Comparison of ENCODE assay signal across 7 cellular contexts in the genomic region with DNA sequence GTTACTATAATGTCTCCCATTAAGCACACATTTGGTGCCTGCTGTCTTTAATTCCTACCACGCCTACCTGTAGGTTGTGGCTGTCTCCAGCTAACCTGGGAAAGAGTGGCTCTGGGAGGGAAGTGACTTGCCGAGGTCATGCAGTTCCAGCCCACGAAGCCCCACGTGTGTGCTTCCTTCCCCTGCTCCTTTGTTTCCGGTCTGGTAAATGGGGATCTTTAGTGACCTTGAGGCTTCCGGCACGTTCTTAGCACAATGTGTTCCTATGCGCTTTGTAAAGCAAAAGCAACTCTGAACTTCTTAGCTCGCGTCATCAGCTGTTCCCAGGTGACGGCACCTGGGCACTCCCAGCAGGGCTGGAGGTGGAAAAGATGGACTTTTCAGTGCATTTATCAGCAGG.
DNase-seq lines count a peak whose midpoint lies in the region; ATAC-seq, FAIRE-seq and TF ChIP-seq lines count a peak whose summit lies in the region.
"Not testable (repeated sequence)": the region's sequence is repeated elsewhere in the genome, so short reads cannot be mapped to it uniquely, and the experiment has no call there.

No MANE protein-coding gene starts in this region.

- H3K9me3 ChIP-seq in gastroesophageal sphincter, heart right ventricle, right lobe of liver, gastrocnemius medialis: not testable (repeated sequence)

- intact Hi-C loops in dendritic cell treated with granulocyte-macrophage colony-stimulating factor and Interleukin-4, amounts not matched to agents 40 ng/mL and 50 ng/mL, for 4 days (cut with micrococcal nuclease); heart right ventricle (cut with DNase I); right lobe of liver (cut with DNase I); gastrocnemius medialis (cut with DNase I; ENCODE audit: low total_unique reads): not testable (repeated sequence)

- not testable (repeated sequence) for H3K9me3 Mint-ChIP-seq in dendritic cell treated with granulocyte-macrophage colony-stimulating factor and Interleukin-4, amounts not matched to agents 40 ng/mL and 50 ng/mL, for 4 days

- not testable (repeated sequence) for TF ChIP-seq EP300 in gastroesophageal sphincter (IDR thresholded peaks at IDR 0.05)

- H3K27ac Mint-ChIP-seq in dendritic cell treated with granulocyte-macrophage colony-stimulating factor and Interleukin-4, amounts not matched to agents 40 ng/mL and 50 ng/mL, for 4 days, result peak overlapping the region; percentile 56

- H3K27ac ChIP-seq in gastroesophageal sphincter, result peak overlapping the region in 3 of 4 donors; percentile 27 to 57 (median 51)
- H3K27ac ChIP-seq in heart right ventricle, result peak overlapping the region in 9 of 10 donors; percentile 9 to 72 (median 39)
- H3K27ac ChIP-seq in right lobe of liver, result not testable (repeated sequence)
- H3K27ac ChIP-seq in gastrocnemius medialis, result peak overlapping the region; percentile 47 to 70 (median 66)

- in situ Hi-C loops in gastrocnemius medialis (cut with MboI; ENCODE audit: low sequenced_read_pairs in 4 of 4), result not testable (repeated sequence)

- H3K36me3 Mint-ChIP-seq in dendritic cell treated with granulocyte-macrophage colony-stimulating factor and Interleukin-4, amounts not matched to agents 40 ng/mL and 50 ng/mL, for 4 days (ENCODE audit: low read depth), result not testable (repeated sequence)

- FAIRE-seq in HTR-8/SVneo (lab: Jason Lieb, UNC), result peak; percentile 31

- H3K4me1 Mint-ChIP-seq in dendritic cell treated with granulocyte-macrophage colony-stimulating factor and Interleukin-4, amounts not matched to agents 40 ng/mL and 50 ng/mL, for 4 days (ENCODE audit: low read depth), result peaks cover 33% of the 10 kb centered on the region

- H3K27me3 ChIP-seq in gastroesophageal sphincter, result peaks cover 12% of the 10 kb centered on the region
- not testable (repeated sequence) for H3K27me3 ChIP-seq in heart right ventricle, right lobe of liver, gastrocnemius medialis

- not testable (repeated sequence) for TF ChIP-seq CTCF in gastroesophageal sphincter (IDR thresholded peaks at IDR 0.05); heart right ventricle (IDR thresholded peaks at IDR 0.05); right lobe of liver (IDR thresholded peaks at IDR 0.05); gastrocnemius medialis (IDR thresholded peaks at IDR 0.05 in 4 of 5, conservative IDR thresholded peaks at IDR 0.05 in 1 of 5)

- peak overlapping the region; percentile 9 for H3K4me3 Mint-ChIP-seq in dendritic cell treated with granulocyte-macrophage colony-stimulating factor and Interleukin-4, amounts not matched to agents 40 ng/mL and 50 ng/mL, for 4 days

- ATAC-seq in gastroesophageal sphincter (peak; percentile 41), heart right ventricle (peak in 5 of 8 donors; percentile 44 to 75 (median 58)), left lobe of liver (peak; percentile 38), right lobe of liver (peak; percentile 41 to 63 (median 48)), gastrocnemius medialis (peak; percentile 34 to 40)

- TF ChIP-seq POLR2A in gastroesophageal sphincter (IDR thresholded peaks at IDR 0.05); right lobe of liver (IDR thresholded peaks at IDR 0.05); gastrocnemius medialis (IDR thresholded peaks at IDR 0.05): not testable (repeated sequence)

- H3K4me3 ChIP-seq in gastroesophageal sphincter, heart right ventricle, right lobe of liver, gastrocnemius medialis: not testable (repeated sequence)

- H3K36me3 ChIP-seq in gastroesophageal sphincter, heart right ventricle, right lobe of liver, gastrocnemius medialis: not testable (repeated sequence)

- not testable (repeated sequence) for DNase-seq in HTR-8/SVneo (ENCODE audit: insufficient read length, low spot score); heart right ventricle; left lobe of liver (ENCODE audit: low spot score); right lobe of liver; gastrocnemius medialis

- peaks cover 0 to 16% (median 3%) of the 10 kb centered on the region in 3 donors for H3K4me1 ChIP-seq in gastroesophageal sphincter
- peaks cover 7 to 59% (median 33%) of the 10 kb centered on the region in 9 donors for H3K4me1 ChIP-seq in heart right ventricle
- H3K4me1 ChIP-seq in right lobe of liver, result not testable (repeated sequence)
- peaks cover 8 to 12% of the 10 kb centered on the region in 2 donors for H3K4me1 ChIP-seq in gastrocnemius medialis

- 72 to 85% methylated on average over 2 to 7 of the region's 11 CpGs for WGBS in gastroesophageal sphincter (ENCODE audit: low coverage in 1 of 2), 2 donors
- WGBS in heart right ventricle, 2 donors, result 60 to 68% methylated on average over 11 of the region's 11 CpGs
- WGBS in right lobe of liver (ENCODE audit: insufficient coverage, low coverage, low lambda C conversion rate, missing lambda C conversion rate), result 65% methylated on average over 8 of the region's 11 CpGs

- peaks cover 21% of the 10 kb centered on the region for H3K27me3 Mint-ChIP-seq in dendritic cell treated with granulocyte-macrophage colony-stimulating factor and Interleukin-4, amounts not matched to agents 40 ng/mL and 50 ng/mL, for 4 days
